ENCODE assay signal across 16 cellular contexts in the genomic region with DNA sequence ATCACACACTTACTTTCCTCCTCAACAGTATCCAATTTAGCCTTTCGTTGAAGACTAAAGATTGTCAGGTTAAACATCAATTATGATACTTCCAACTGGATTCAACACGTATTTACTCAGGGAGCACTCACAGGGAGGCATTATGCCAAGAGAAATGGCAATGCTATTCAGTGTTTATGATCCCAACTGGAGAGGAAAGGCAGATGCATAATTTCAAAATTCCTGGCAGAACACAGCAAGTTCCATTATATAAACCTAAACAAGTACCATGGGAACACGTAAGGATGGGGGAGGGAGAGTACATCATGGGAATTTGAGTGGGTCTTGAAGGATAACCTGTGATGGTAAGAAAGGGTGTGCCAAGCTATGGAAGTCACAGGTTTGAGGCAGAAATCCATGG.
DNase-seq lines count a peak whose midpoint lies in the region; ATAC-seq, FAIRE-seq and TF ChIP-seq lines count a peak whose summit lies in the region.
"Had no signal": no experiment of that assay in that cellular context is flagged by ENCODE, and none has a peak within 500 bp of the region (broad histone marks: within the 10 kb centered on the region; RNA-seq: fewer than 3 reads in every experiment).

No MANE protein-coding gene starts in this region.

- no peaks in the 10 kb centered on the region for H3K9me3 Mint-ChIP-seq in Calu3 (ENCODE audit: low read depth, unreplicated experiment)
- H3K9me3 Mint-ChIP-seq: T-helper 1 cell treated with Interleukin-12 subunit alpha and Interleukin-12 subunit beta and Interleukin-4 antibody, amounts not matched to agents 30 μg/mL and 1 μg/mL, for 36 hours had no signal

- no peaks in the 10 kb centered on the region for H4K20me1 ChIP-seq in keratinocyte (ENCODE audit: control insufficient read depth, extremely low read depth, insufficient read depth, low read length)

- H3K9me3 ChIP-seq in keratinocyte (ENCODE audit: control insufficient read depth, low read depth, low read length) = no peaks in the 10 kb centered on the region
- H3K9me3 ChIP-seq: left ventricle myocardium inferior had no signal

- H3K4me1 ChIP-seq in keratinocyte (ENCODE audit: control insufficient read depth, extremely low read depth, insufficient read depth, low read length) = peaks cover 37% of the 10 kb centered on the region
- H3K4me1 ChIP-seq: left ventricle myocardium inferior had no signal

- H3K27me3 ChIP-seq in keratinocyte (ENCODE audit: control insufficient read depth, extremely low read depth, insufficient read depth, low read length) = no peaks in the 10 kb centered on the region

- intact Hi-C loops in Calu3 (cut with micrococcal nuclease; ENCODE audit: unreplicated experiment) = no loop called here
- intact Hi-C loops in left cardiac atrium (cut with DNase I) = no loop called here

- H3K27me3 Mint-ChIP-seq in Calu3 (ENCODE audit: unreplicated experiment) = no peaks in the 10 kb centered on the region

- no peaks in the 10 kb centered on the region for H3K79me2 ChIP-seq in keratinocyte (ENCODE audit: control insufficient read depth, insufficient read depth, low read length)

- H3K4me1 Mint-ChIP-seq in Calu3 (ENCODE audit: low read depth, unreplicated experiment) = peaks cover 68% of the 10 kb centered on the region
- H3K4me1 Mint-ChIP-seq: CD8-positive, alpha-beta memory T cell had no signal

- no peak overlapping the region for H3K4me3 ChIP-seq in keratinocyte (ENCODE audit: control insufficient read depth in 2 of 3, extremely low read depth in 1 of 3, insufficient read depth in 2 of 3, low read depth in 1 of 3, low read length in 3 of 3)
- H3K4me3 ChIP-seq: left ventricle myocardium inferior had no signal

- no peak overlapping the region for H3K4me3 Mint-ChIP-seq in Calu3 (ENCODE audit: low read depth, unreplicated experiment)
- H3K4me3 Mint-ChIP-seq: activated CD8-positive, alpha-beta memory T cell treated with anti-CD3 and anti-CD28 coated beads, Interleukin-2, amount 10 ng/mL, durations not matched to agents 7 days and 5 days; CD8-positive, alpha-beta memory T cell; T-helper 1 cell treated with Interleukin-12 subunit alpha and Interleukin-12 subunit beta and Interleukin-4 antibody, amounts not matched to agents 30 μg/mL and 1 μg/mL, for 36 hours had no signal

- no peaks in the 10 kb centered on the region for H3K36me3 ChIP-seq in keratinocyte (ENCODE audit: control insufficient read depth in 2 of 2, extremely low read depth in 1 of 2, insufficient read depth in 2 of 2, low read length in 2 of 2)
- H3K36me3 ChIP-seq: left ventricle myocardium inferior had no signal

- H2AFZ ChIP-seq in keratinocyte (ENCODE audit: control insufficient read depth, low read length) = no peak overlapping the region

- CTCF ChIA-PET in Calu3 (lab: Charles Lee) = no interaction called here

- no peak overlapping the region for H3K9ac ChIP-seq in keratinocyte (ENCODE audit: control insufficient read depth, extremely low read depth, insufficient read depth, low read length)

- dilution Hi-C loops in keratinocyte (cut with MboI; ENCODE audit: extremely low pct_ligation_motif_present, low sequenced_read_pairs) = no loop called here

- peak overlapping the region; percentile 93 for H3K27ac Mint-ChIP-seq in Calu3 (ENCODE audit: unreplicated experiment)
- H3K27ac Mint-ChIP-seq: activated CD8-positive, alpha-beta memory T cell treated with anti-CD3 and anti-CD28 coated beads, Interleukin-2, amount 10 ng/mL, durations not matched to agents 7 days and 5 days; CD8-positive, alpha-beta memory T cell; T-helper 1 cell treated with Interleukin-12 subunit alpha and Interleukin-12 subunit beta and Interleukin-4 antibody, amounts not matched to agents 30 μg/mL and 1 μg/mL, for 36 hours had no signal

- H3K27ac ChIP-seq in keratinocyte (ENCODE audit: control insufficient read depth, insufficient read depth, low read length) = no peak overlapping the region
- H3K27ac ChIP-seq: left ventricle myocardium inferior had no signal

- no peaks in the 10 kb centered on the region for H3K9me1 ChIP-seq in keratinocyte (ENCODE audit: control insufficient read depth, extremely low read depth, insufficient read depth, low read length)

- FAIRE-seq in keratinocyte (lab: Jason Lieb, UNC) = peak; percentile 74
- FAIRE-seq: bronchial epithelial cell had no signal

- TF ChIP-seq CTCF in Calu3 (IDR thresholded peaks at IDR 0.05; ENCODE audit: unreplicated experiment) (no peak), keratinocyte (optimal IDR thresholded peaks at IDR 0.05 in 1 of 3, IDR thresholded peaks at IDR 0.05 in 1 of 3, conservative IDR thresholded peaks at IDR 0.05 in 1 of 3; ENCODE audit: extremely low read depth in 1 of 3, insufficient read depth in 2 of 3, low read length in 3 of 3) (no peak)

- DNase-seq in Calu3 = no peak
- peak; percentile 29 for DNase-seq in NCI-H128 (lab: John Stamatoyannopoulos, UW; ENCODE audit: unreplicated experiment)
- DNase-seq in NCI-H774 (lab: John Stamatoyannopoulos, UW) = peak; percentile 6
- no peak for DNase-seq in keratinocyte (ENCODE audit: low read depth, low spot score)
- no peak for DNase-seq in effector CD4-positive, alpha-beta T cell
- DNase-seq in left cardiac atrium = no peak
- no peak for DNase-seq in AG08396 (ENCODE audit: low spot score)
- DNase-seq: activated CD4-positive, CD25-positive, alpha-beta regulatory T cell; activated CD8-positive, alpha-beta memory T cell treated with anti-CD3 and anti-CD28 coated beads, Interleukin-2, amount 10 ng/mL, durations not matched to agents 7 days and 5 days; CD8-positive, alpha-beta memory T cell; left ventricle myocardium inferior; Right ventricle myocardium superior; stimulated activated CD4-positive, alpha-beta T cell treated with anti-CD3 and anti-CD28 coated beads, Interleukin-2, amount 100 ng/mL, for 48 hours had no signal

- no TSS peak for BruUV-seq in Calu3 (replicated peaks; lab: Mats Ljungman, UMichigan)

- H3K36me3 Mint-ChIP-seq in Calu3 (ENCODE audit: insufficient read depth, unreplicated experiment) = no peaks in the 10 kb centered on the region
- H3K36me3 Mint-ChIP-seq: activated CD8-positive, alpha-beta memory T cell treated with anti-CD3 and anti-CD28 coated beads, Interleukin-2, amount 10 ng/mL, durations not matched to agents 7 days and 5 days; CD8-positive, alpha-beta memory T cell had no signal

- ATAC-seq in GM19467 (IDR thresholded peaks at IDR 0.05; ENCODE audit: unreplicated experiment) = no peak
- ATAC-seq in left cardiac atrium = no peak
- ATAC-seq: activated CD8-positive, alpha-beta memory T cell treated with anti-CD3 and anti-CD28 coated beads, Interleukin-2, amount 10 ng/mL, durations not matched to agents 7 days and 5 days had no signal

- H3K4me2 ChIP-seq in keratinocyte (ENCODE audit: control insufficient read depth, extremely low read depth, insufficient read depth, low read depth, low read length) = no peak overlapping the region

Comparison
In these comparisons a context has a peak if more than half of its experiments do, and no peak if none do; other contexts are left out.
1. DNase-seq: peak in NCI-H128 (single experiment) and NCI-H774 (single experiment); none in Calu3 (single experiment), keratinocyte (single experiment), effector CD4-positive, alpha-beta T cell (single experiment), left cardiac atrium (single experiment) and AG08396 (single experiment).